ENCODE assay signal across 9 cellular contexts in genomic region chr2:74201596-74201995, GRCh38. TPM values are rescaled to one million over a fixed set of nuclear protein-coding genes. Genes with fewer than 3 reads are reported as not detected.
DNase-seq lines count a peak whose midpoint lies in the region; TF ChIP-seq lines count a peak whose summit lies in the region.
"Had no signal": no experiment of that assay in that cellular context is flagged by ENCODE, and none has a peak within 500 bp of the region (broad histone marks: within the 10 kb centered on the region; RNA-seq: fewer than 3 reads in every experiment).

No MANE protein-coding gene starts in this region.

- TF ChIP-seq CTCF in AG10803 (conservative IDR thresholded peaks at IDR 0.05; ENCODE audit: low read length) (no peak), HFFc6 (IDR thresholded peaks at IDR 0.05) (no peak)

- H3K27ac ChIP-seq in iPS-20b (ENCODE audit: low read length) = no peak overlapping the region

- no peaks in the 10 kb centered on the region for H3K9me3 ChIP-seq in adipocyte (ENCODE audit: control insufficient read depth, low read length)
- no peaks in the 10 kb centered on the region for H3K9me3 ChIP-seq in iPS-20b (ENCODE audit: insufficient read depth, low read depth, low read length)

- H3K27me3 Mint-ChIP-seq in HFFc6 (ENCODE audit: insufficient read depth) = peaks cover 8% of the 10 kb centered on the region

- peaks cover 54% of the 10 kb centered on the region for H3K4me1 Mint-ChIP-seq in HFFc6 (ENCODE audit: low read depth)

- H3K4me3 Mint-ChIP-seq in HFFc6 = peak overlapping the region; percentile 95

- H3K4me3 ChIP-seq in AG10803 (ENCODE audit: low read length) (peak overlapping the region; percentile 34), adipocyte (ENCODE audit: low read length) (peak overlapping the region; percentile 96), iPS-20b (ENCODE audit: low read length) (peak overlapping the region; percentile 97)

- H3K9ac ChIP-seq in adipocyte (ENCODE audit: low read length) (no peak overlapping the region), iPS-20b (ENCODE audit: low read depth, low read length) (peak overlapping the region; percentile 98; the same call in 1 of the 2 replicates)

- H3K27ac Mint-ChIP-seq in HFFc6 = peak overlapping the region; percentile 80

- peaks cover 16% of the 10 kb centered on the region for H3K36me3 Mint-ChIP-seq in HFFc6 (ENCODE audit: low read depth)

- H3K4me1 ChIP-seq in adipocyte (ENCODE audit: control insufficient read depth, insufficient read depth, low read length) = peaks cover 57% of the 10 kb centered on the region
- peaks cover 24% of the 10 kb centered on the region for H3K4me1 ChIP-seq in iPS-20b (ENCODE audit: insufficient read depth, low read length)

- no peaks in the 10 kb centered on the region for H3K9me3 Mint-ChIP-seq in HFFc6

- H3K36me3 ChIP-seq in adipocyte (ENCODE audit: control insufficient read depth, insufficient read depth, low read length, severe bottlenecking) (peaks cover 29% of the 10 kb centered on the region), iPS-20b (ENCODE audit: insufficient read depth, low read depth, low read length) (peaks cover 49% of the 10 kb centered on the region)

- in situ Hi-C loops in G401 (cut with HindIII; ENCODE audit: low sequenced_read_pairs) = no loop called here

- DNase-seq in AG10803 (ENCODE audit: low read depth) (peak; percentile 85), HFFc6 (peak; percentile 75), adipocyte (ENCODE audit: low read depth) (peak; percentile 88), KG1 (lab: John Stamatoyannopoulos, UW) (no peak), LoVo (ENCODE audit: low spot score) (no peak), G401 (ENCODE audit: low spot score) (no peak), H4 (ENCODE audit: low spot score) (no peak)
- DNase-seq: caudate nucleus had no signal

- H3K27me3 ChIP-seq in adipocyte (replicated peaks; ENCODE audit: control insufficient read depth, insufficient read depth, low read length) (no peaks in the 10 kb centered on the region), iPS-20b (ENCODE audit: insufficient read depth, low read length) (no peaks in the 10 kb centered on the region)

RNA-seq across cellular contexts. Expression of gene MTHFD2, which starts 3.2 kb away (rescaled TPM):
- total RNA-seq in HFFc6 (2021; fragmentation: NEBNext Ultra II Directional; extraction: Animal tissue kit (Norgen Biotek cat#: 25700)) = 10 to 100 TPM; 75.3 to 99.6 (median 85.1) TPM
- 133 and 221 TPM in 2 replicates for total RNA-seq in G401 (2014; rRNA removed; shearing (Covaris generic))
- 257 and 261 TPM in 2 replicates for total RNA-seq in H4 (2014; rRNA removed; shearing (Covaris generic))

RNA-seq across cellular contexts. Expression of gene MOB1A, which starts 22.9 kb away (rescaled TPM):
- 100 to 1,000 TPM in 5 of 6 experiments, 10 to 100 TPM in 1; 95.4 to 121 (median 112) TPM for total RNA-seq in HFFc6 (2021; fragmentation: NEBNext Ultra II Directional; extraction: Animal tissue kit (Norgen Biotek cat#: 25700))
- total RNA-seq in G401 (2014; rRNA removed; shearing (Covaris generic)) = 74.5 and 107 TPM in 2 replicates
- total RNA-seq in H4 (2014; rRNA removed; shearing (Covaris generic)) = 147 and 150 TPM in 2 replicates

RNA-seq across cellular contexts. Expression of gene BOLA3, which starts 53.9 kb away (rescaled TPM):
- 10 to 100 TPM; 71.6 to 92.5 (median 80.8) TPM for total RNA-seq in HFFc6 (2021; fragmentation: NEBNext Ultra II Directional; extraction: Animal tissue kit (Norgen Biotek cat#: 25700))
- 121 and 145 TPM in 2 replicates for total RNA-seq in G401 (2014; rRNA removed; shearing (Covaris generic))
- 144 and 202 TPM in 2 replicates for total RNA-seq in H4 (2014; rRNA removed; shearing (Covaris generic))

Comparison
In these comparisons a context has a peak if more than half of its experiments do, and no peak if none do; other contexts are left out.
1. DNase-seq: peak in AG10803 (single experiment), HFFc6 (single experiment) and adipocyte (single experiment); none in KG1 (single experiment), LoVo (single experiment), G401 (single experiment) and H4 (single experiment).
2. H3K4me3 ChIP-seq: peak in every context shown above with its lines; median percentile 97 in iPS-20b; 96 in adipocyte; 34 in AG10803.